ENCODE assay signal across 1 cellular context in genomic region chr20:62300319-62300718, GRCh38.
TF ChIP-seq lines count a peak whose summit lies in the region.

No MANE protein-coding gene starts in this region.

TF ChIP-seq in GM12878, 131 proteins besides CTCF, POLR2A, EP300 and RAD21:
- no peak for TF ChIP-seq JUNB (IDR thresholded peaks at IDR 0.05)
